10 cellular contexts compared by ENCODE assay signal in genomic region chr7:121873795-121874194, GRCh38. TPM values are rescaled to one million over a fixed set of nuclear protein-coding genes. Genes with fewer than 3 reads are reported as not detected.
DNase-seq lines count a peak whose midpoint lies in the region; ATAC-seq, FAIRE-seq and TF ChIP-seq lines count a peak whose summit lies in the region.
"Had no signal": no experiment of that assay in that cellular context is flagged by ENCODE, and none has a peak within 500 bp of the region (broad histone marks: within the 10 kb centered on the region; RNA-seq: fewer than 3 reads in every experiment).

No MANE protein-coding gene starts in this region.

- H3K4me1 ChIP-seq in adipocyte (ENCODE audit: control insufficient read depth, insufficient read depth, low read length): peaks cover 10% of the 10 kb centered on the region
- H3K4me1 ChIP-seq in small intestine (ENCODE audit: control insufficient read depth in 2 of 2, insufficient read depth in 1 of 2, low read depth in 1 of 2, low read length in 1 of 2): peaks cover 0 to 4% of the 10 kb centered on the region in 2 donors
- H3K4me1 ChIP-seq in BE2C: no peaks in the 10 kb centered on the region

- peaks cover 15% of the 10 kb centered on the region for H3K4me1 Mint-ChIP-seq in HFFc6 (ENCODE audit: low read depth)
- H3K4me1 Mint-ChIP-seq in natural killer cell: peaks cover 0 to 6% of the 10 kb centered on the region in 2 donors

- no peak overlapping the region for H3K27ac ChIP-seq in small intestine (ENCODE audit: low read depth in 1 of 2, low read length in 1 of 2)
- H3K27ac ChIP-seq: HL-60 had no signal

- H3K27ac Mint-ChIP-seq in HFFc6 (no peak overlapping the region), natural killer cell (no peak overlapping the region)

- DNase-seq in HFFc6 (no peak), adipocyte (ENCODE audit: low read depth) (no peak), small intestine (peak; percentile 2), COR-L47 (lab: John Stamatoyannopoulos, UW) (no peak), natural killer cell (no peak), kidney tubule cell (ENCODE audit: low spot score) (no peak), BE2C (no peak)

- H3K4me3 ChIP-seq in adipocyte (ENCODE audit: low read length): peak overlapping the region; percentile 90
- H3K4me3 ChIP-seq in iPS-18c (ENCODE audit: insufficient read depth, low read depth, low read length): peak overlapping the region; percentile 84
- H3K4me3 ChIP-seq in small intestine (ENCODE audit: low read depth in 1 of 2, low read length in 2 of 2): peak overlapping the region in 1 of 2 donors; percentile 62
- no peak overlapping the region for H3K4me3 ChIP-seq in BE2C (ENCODE audit: low read depth, low read length)

- H3K4me3 Mint-ChIP-seq in HFFc6 (peak overlapping the region; percentile 91), natural killer cell (no peak overlapping the region)

- H3K36me3 Mint-ChIP-seq in HFFc6 (ENCODE audit: low read depth) (no peaks in the 10 kb centered on the region), natural killer cell (no peaks in the 10 kb centered on the region)

- intact Hi-C loops in natural killer cell (cut with micrococcal nuclease): no loop called here

- H3K36me3 ChIP-seq in adipocyte (ENCODE audit: control insufficient read depth, insufficient read depth, low read length, severe bottlenecking): no peaks in the 10 kb centered on the region
- no peaks in the 10 kb centered on the region for H3K36me3 ChIP-seq in small intestine (ENCODE audit: control insufficient read depth in 2 of 2, insufficient read depth in 2 of 2, low read length in 2 of 2)
- no peaks in the 10 kb centered on the region for H3K36me3 ChIP-seq in BE2C

- H3K27me3 Mint-ChIP-seq in HFFc6 (ENCODE audit: insufficient read depth) (peaks cover 19% of the 10 kb centered on the region), natural killer cell (ENCODE audit: low read depth in 2 of 2) (peaks cover 23 to 48% of the 10 kb centered on the region in 2 donors)

- TF ChIP-seq CTCF in HFFc6 (IDR thresholded peaks at IDR 0.05) (no peak), natural killer cell (IDR thresholded peaks at IDR 0.05) (no peak), BE2C (IDR thresholded peaks at IDR 0.05; ENCODE audit: low read depth, low read length) (no peak)

- H3K9me3 Mint-ChIP-seq in HFFc6 (no peaks in the 10 kb centered on the region), natural killer cell (peaks cover 4 to 5% of the 10 kb centered on the region in 2 donors)

- ATAC-seq in natural killer cell: no peak

- 0 to 3% (median 2%) methylated on average over 10 of the region's 10 CpGs for WGBS in small intestine, 3 donors

- no peaks in the 10 kb centered on the region for H3K9me3 ChIP-seq in adipocyte (ENCODE audit: control insufficient read depth, low read length)
- H3K9me3 ChIP-seq in iPS-18c (ENCODE audit: control insufficient read depth, insufficient read depth, low read length): no peaks in the 10 kb centered on the region
- no peaks in the 10 kb centered on the region for H3K9me3 ChIP-seq in small intestine (ENCODE audit: control insufficient read depth, low read depth)
- no peaks in the 10 kb centered on the region for H3K9me3 ChIP-seq in BE2C

- H3K27me3 ChIP-seq in adipocyte (replicated peaks; ENCODE audit: control insufficient read depth, insufficient read depth, low read length) (peaks cover 7% of the 10 kb centered on the region), small intestine (ENCODE audit: control insufficient read depth in 2 of 2, insufficient read depth in 2 of 2, low read length in 2 of 2) (peaks cover 3 to 12% of the 10 kb centered on the region in 2 donors), BE2C (peaks cover 36% of the 10 kb centered on the region)

- FAIRE-seq in small intestine (lab: Jason Lieb, UNC): no peak

- peak overlapping the region; percentile 76 for H3K9ac ChIP-seq in adipocyte (ENCODE audit: low read length)

RNA-seq across cellular contexts. Expression of gene PTPRZ1, which starts 0.8 kb away (rescaled TPM):
- total RNA-seq in HFFc6 (2021; fragmentation: NEBNext Ultra II Directional; extraction: Animal tissue kit (Norgen Biotek cat#: 25700)): under 1 TPM in 2 of 6 experiments, not detected in 4; 0.07 to 0.13 TPM
- polyA plus RNA-seq in small intestine: 1 to 10 TPM in 1 of 3 donors, under 1 TPM in 1, not detected in 1; 0.81 to 1.4 TPM
- not detected for total RNA-seq in natural killer cell
- polyA plus RNA-seq in BE2C (2012; ENCODE audit: insufficient read depth, insufficient read length, low read depth): not detected
- total RNA-seq: T-helper 1 cell treated with Interleukin-12 subunit alpha and Interleukin-12 subunit beta and Interleukin-4 antibody, amounts not matched to agents 30 ng/mL and 1 ng/mL, for 36 hours had no signal
